1 cellular context compared by ENCODE assay signal in the genomic region with DNA sequence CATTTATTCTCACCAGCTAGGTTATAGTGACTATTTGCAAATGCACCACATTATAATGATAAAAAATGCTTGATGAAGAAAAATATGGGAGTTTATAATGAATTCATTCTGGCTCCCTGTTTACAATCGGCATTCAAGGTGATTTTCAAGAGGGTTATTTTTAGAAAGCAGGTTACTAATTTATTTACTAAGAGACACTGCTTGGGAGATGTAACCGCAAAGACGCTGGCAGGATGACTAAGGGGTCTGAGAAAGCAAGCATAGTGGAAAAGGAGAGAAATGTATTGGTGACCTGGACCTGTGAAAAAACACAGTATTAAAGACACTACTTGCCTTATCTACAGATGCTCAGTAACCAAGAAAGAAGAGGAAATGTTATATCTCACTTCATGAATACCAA.
TF ChIP-seq lines count a peak whose summit lies in the region.

No MANE protein-coding gene starts in this region.

TF ChIP-seq in GM12878, 131 proteins besides CTCF, POLR2A, EP300 and RAD21 (continued from another document):
- TF ChIP-seq MEF2A (IDR thresholded peaks at IDR 0.05; ENCODE audit: insufficient read depth, low read depth, low read length): peak; percentile 64; the same call in 1 of the 2 replicates
- peak; percentile 58; the same call in 1 of the 2 replicates for TF ChIP-seq JUNB (IDR thresholded peaks at IDR 0.05)
- TF ChIP-seq SPI1 (IDR thresholded peaks at IDR 0.05; ENCODE audit: borderline replicate concordance, insufficient read depth, low read depth, low read length): no peak
- TF ChIP-seq SUPT20H (IDR thresholded peaks at IDR 0.05; ENCODE audit: borderline replicate concordance, control insufficient read depth, low read depth, low read length): no peak
- no peak for TF ChIP-seq CBX5 (IDR thresholded peaks at IDR 0.05; ENCODE audit: low read depth)
- TF ChIP-seq, protein P1, sequence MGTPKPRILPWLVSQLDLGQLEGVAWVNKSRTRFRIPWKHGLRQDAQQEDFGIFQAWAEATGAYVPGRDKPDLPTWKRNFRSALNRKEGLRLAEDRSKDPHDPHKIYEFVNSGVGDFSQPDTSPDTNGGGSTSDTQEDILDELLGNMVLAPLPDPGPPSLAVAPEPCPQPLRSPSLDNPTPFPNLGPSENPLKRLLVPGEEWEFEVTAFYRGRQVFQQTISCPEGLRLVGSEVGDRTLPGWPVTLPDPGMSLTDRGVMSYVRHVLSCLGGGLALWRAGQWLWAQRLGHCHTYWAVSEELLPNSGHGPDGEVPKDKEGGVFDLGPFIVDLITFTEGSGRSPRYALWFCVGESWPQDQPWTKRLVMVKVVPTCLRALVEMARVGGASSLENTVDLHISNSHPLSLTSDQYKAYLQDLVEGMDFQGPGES (IDR thresholded peaks at IDR 0.05): no peak
- TF ChIP-seq, protein P2, sequence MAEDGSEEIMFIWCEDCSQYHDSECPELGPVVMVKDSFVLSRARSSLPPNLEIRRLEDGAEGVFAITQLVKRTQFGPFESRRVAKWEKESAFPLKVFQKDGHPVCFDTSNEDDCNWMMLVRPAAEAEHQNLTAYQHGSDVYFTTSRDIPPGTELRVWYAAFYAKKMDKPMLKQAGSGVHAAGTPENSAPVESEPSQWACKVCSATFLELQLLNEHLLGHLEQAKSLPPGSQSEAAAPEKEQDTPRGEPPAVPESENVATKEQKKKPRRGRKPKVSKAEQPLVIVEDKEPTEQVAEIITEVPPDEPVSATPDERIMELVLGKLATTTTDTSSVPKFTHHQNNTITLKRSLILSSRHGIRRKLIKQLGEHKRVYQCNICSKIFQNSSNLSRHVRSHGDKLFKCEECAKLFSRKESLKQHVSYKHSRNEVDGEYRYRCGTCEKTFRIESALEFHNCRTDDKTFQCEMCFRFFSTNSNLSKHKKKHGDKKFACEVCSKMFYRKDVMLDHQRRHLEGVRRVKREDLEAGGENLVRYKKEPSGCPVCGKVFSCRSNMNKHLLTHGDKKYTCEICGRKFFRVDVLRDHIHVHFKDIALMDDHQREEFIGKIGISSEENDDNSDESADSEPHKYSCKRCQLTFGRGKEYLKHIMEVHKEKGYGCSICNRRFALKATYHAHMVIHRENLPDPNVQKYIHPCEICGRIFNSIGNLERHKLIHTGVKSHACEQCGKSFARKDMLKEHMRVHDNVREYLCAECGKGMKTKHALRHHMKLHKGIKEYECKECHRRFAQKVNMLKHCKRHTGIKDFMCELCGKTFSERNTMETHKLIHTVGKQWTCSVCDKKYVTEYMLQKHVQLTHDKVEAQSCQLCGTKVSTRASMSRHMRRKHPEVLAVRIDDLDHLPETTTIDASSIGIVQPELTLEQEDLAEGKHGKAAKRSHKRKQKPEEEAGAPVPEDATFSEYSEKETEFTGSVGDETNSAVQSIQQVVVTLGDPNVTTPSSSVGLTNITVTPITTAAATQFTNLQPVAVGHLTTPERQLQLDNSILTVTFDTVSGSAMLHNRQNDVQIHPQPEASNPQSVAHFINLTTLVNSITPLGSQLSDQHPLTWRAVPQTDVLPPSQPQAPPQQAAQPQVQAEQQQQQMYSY (CRISPR knock-in tag; IDR thresholded peaks at IDR 0.05): no peak
- TF ChIP-seq, protein P3, sequence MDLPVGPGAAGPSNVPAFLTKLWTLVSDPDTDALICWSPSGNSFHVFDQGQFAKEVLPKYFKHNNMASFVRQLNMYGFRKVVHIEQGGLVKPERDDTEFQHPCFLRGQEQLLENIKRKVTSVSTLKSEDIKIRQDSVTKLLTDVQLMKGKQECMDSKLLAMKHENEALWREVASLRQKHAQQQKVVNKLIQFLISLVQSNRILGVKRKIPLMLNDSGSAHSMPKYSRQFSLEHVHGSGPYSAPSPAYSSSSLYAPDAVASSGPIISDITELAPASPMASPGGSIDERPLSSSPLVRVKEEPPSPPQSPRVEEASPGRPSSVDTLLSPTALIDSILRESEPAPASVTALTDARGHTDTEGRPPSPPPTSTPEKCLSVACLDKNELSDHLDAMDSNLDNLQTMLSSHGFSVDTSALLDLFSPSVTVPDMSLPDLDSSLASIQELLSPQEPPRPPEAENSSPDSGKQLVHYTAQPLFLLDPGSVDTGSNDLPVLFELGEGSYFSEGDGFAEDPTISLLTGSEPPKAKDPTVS (IDR thresholded peaks at IDR 0.05; ENCODE audit: low read depth, low read length): no peak
- TF ChIP-seq PAX5 (IDR thresholded peaks at IDR 0.05; ENCODE audit: borderline replicate concordance, low read depth, low read length): no peak
- no peak for TF ChIP-seq NRF1 (conservative IDR thresholded peaks at IDR 0.05; ENCODE audit: low read depth, low read length)
- no peak for TF ChIP-seq MXI1 (IDR thresholded peaks at IDR 0.05; ENCODE audit: low read depth, low read length)
- no peak for TF ChIP-seq NBN (IDR thresholded peaks at IDR 0.05)
- TF ChIP-seq BACH1 (IDR thresholded peaks at IDR 0.05; ENCODE audit: borderline replicate concordance): no peak
- TF ChIP-seq CREM (IDR thresholded peaks at IDR 0.05; ENCODE audit: low read depth): 0 out of 2 replicates have a peak, but pooled peaks have one; percentile 7
- TF ChIP-seq ZNF384 (IDR thresholded peaks at IDR 0.05; ENCODE audit: borderline replicate concordance, low read depth, low read length): no peak
- TF ChIP-seq, protein P4, sequence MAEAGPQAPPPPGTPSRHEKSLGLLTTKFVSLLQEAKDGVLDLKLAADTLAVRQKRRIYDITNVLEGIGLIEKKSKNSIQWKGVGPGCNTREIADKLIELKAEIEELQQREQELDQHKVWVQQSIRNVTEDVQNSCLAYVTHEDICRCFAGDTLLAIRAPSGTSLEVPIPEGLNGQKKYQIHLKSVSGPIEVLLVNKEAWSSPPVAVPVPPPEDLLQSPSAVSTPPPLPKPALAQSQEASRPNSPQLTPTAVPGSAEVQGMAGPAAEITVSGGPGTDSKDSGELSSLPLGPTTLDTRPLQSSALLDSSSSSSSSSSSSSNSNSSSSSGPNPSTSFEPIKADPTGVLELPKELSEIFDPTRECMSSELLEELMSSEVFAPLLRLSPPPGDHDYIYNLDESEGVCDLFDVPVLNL (IDR thresholded peaks at IDR 0.05; ENCODE audit: low read depth, low read length): no peak
- TF ChIP-seq RUNX3 (IDR thresholded peaks at IDR 0.05; ENCODE audit: low read length): peak; percentile 88
